In genomic region chr12:21324551-21324950, GRCh38 we compare ENCODE assay signal across 1 cellular context.
TF ChIP-seq lines count a peak whose summit lies in the region.

No MANE protein-coding gene starts in this region.

TF ChIP-seq in H1, 55 proteins besides CTCF, POLR2A, EP300 and RAD21 (continued from another document):
- TF ChIP-seq SAP30 (IDR thresholded peaks at IDR 0.05; ENCODE audit: insufficient read depth, insufficient replicate concordance, low read length): no peak
- 0 out of 2 replicates have a peak, but pooled peaks have one; percentile 15 for TF ChIP-seq SP1 (IDR thresholded peaks at IDR 0.05; ENCODE audit: low read depth, low read length)
- TF ChIP-seq ASH2L (IDR thresholded peaks at IDR 0.05; ENCODE audit: low read length): peak; percentile 20
- no peak for TF ChIP-seq MAX (IDR thresholded peaks at IDR 0.05)
- peak; percentile 84 for TF ChIP-seq CHD7 (IDR thresholded peaks at IDR 0.05; ENCODE audit: insufficient replicate concordance, low read length)
